8 cellular contexts compared by ENCODE assay signal in the genomic region with DNA sequence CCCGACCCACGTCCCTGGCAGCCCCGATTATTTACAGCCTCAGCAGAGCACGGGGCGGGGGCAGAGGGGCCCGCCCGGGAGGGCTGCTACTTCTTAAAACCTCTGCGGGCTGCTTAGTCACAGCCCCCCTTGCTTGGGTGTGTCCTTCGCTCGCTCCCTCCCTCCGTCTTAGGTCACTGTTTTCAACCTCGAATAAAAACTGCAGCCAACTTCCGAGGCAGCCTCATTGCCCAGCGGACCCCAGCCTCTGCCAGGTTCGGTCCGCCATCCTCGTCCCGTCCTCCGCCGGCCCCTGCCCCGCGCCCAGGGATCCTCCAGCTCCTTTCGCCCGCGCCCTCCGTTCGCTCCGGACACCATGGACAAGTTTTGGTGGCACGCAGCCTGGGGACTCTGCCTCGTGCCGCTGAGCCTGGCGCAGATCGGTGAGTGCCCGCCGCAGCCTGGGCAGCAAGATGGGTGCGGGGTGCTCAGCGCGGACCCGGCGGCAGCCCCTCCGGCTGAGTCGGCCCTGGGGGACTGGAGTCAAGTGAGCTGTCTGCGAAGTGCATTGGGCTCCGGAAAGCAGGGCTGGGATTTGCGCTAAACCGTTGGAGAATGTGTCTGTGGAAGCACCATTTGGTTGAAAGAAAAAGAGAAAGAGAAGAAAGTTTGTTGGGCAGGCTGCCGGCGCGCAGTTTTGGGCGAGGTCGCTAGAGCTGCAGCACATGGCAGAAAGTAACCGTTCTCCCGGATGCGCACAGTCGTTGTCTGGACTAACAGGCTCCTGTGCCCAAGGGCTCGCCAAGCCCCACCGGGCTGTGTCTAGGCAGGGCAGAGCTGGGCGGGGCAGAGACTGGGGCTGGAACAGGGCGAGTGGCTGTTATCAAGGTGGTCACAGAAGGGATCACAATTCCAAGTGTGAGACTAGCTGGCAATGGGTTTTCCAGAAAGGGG. TPM values are rescaled to one million over a fixed set of nuclear protein-coding genes. Genes with fewer than 3 reads are reported as not detected.
DNase-seq lines count a peak whose midpoint lies in the region; ATAC-seq and TF ChIP-seq lines count a peak whose summit lies in the region.

A gene (plus strand): TSS at position 223 of the 933 bp plus-strand sequence. CDS start 133 bp downstream, at position 356.

- no peak for TF ChIP-seq RAD21 in HCT116 (IDR thresholded peaks at IDR 0.05; ENCODE audit: low read depth)

- intact Hi-C loops in HCT116 (cut with micrococcal nuclease) = loop anchor here (1.0 to 5.0 kb wide), 2 partner anchors 98 to 130 kb away; no protein-coding TSS in a partner anchor

- H3K9me2 ChIP-seq in HCT116 (ENCODE audit: insufficient read depth) = no peaks in the 10 kb centered on the region

- peak within 1 kb of the TSS; percentile 99 for H3K4me2 ChIP-seq in HCT116 (ENCODE audit: low read length)

- peak; percentile 30 for TF ChIP-seq POLR2A in HCT116 (IDR thresholded peaks at IDR 0.05; ENCODE audit: borderline replicate concordance, extremely low read depth, insufficient read depth, insufficient read length)

- H3K27ac ChIP-seq in HCT116 (ENCODE audit: low read depth, low read length) = peak within 1 kb of the TSS; percentile 97

- RAD21 ChIA-PET in HCT116 (lab: Charles Lee; ENCODE audit: low non-redundant PET in 1 of 2, low total read pairs in 2 of 2, uncharacterized antibody in 2 of 2, unreplicated experiment in 2 of 2) = interaction anchor here in 1 of 2 experiments (0.6 kb wide), 1 partner anchor 29 kb away, joined by 3 read pairs; no protein-coding TSS in a partner anchor

- CTCF ChIA-PET in HCT116 (lab: Charles Lee) = interaction anchor here (1.0 to 1.6 kb wide), 2 partner anchors 24 to 213 kb away, joined by 3 to 4 read pairs; no protein-coding TSS in a partner anchor

- no peaks in the 10 kb centered on the region for H3K27me3 ChIP-seq in HCT116 (ENCODE audit: insufficient read depth, low read length)
- no peaks in the 10 kb centered on the region for H3K27me3 ChIP-seq in mucosa of stomach (ENCODE audit: control insufficient read depth, insufficient read depth, low read length)

- H3K9me3 ChIP-seq in HCT116 (ENCODE audit: control insufficient read depth in 1 of 2, insufficient read depth in 1 of 2, low read depth in 1 of 2, low read length in 2 of 2) (no peaks in the 10 kb centered on the region), mucosa of stomach (ENCODE audit: control insufficient read depth, low read length) (no peaks in the 10 kb centered on the region)

- H3K4me1 ChIP-seq in HCT116 (ENCODE audit: control insufficient read depth in 1 of 2, insufficient read depth in 2 of 2, low read length in 2 of 2) = peaks cover 51 to 71% of the 10 kb centered on the region in 2 experiments
- peaks cover 35% of the 10 kb centered on the region for H3K4me1 ChIP-seq in mucosa of stomach (ENCODE audit: control insufficient read depth, insufficient read depth, low read length)

- no peak for TF ChIP-seq CTCF in HCT116 (IDR thresholded peaks at IDR 0.05 in 2 of 3, conservative IDR thresholded peaks at IDR 0.05 in 1 of 3; ENCODE audit: borderline replicate concordance in 1 of 3, insufficient read depth in 1 of 3, low read depth in 2 of 3, low read length in 2 of 3)

- H3K4me3 ChIP-seq in HCT116 (replicated peaks in 1 of 2; ENCODE audit: low read depth in 1 of 2, low read length in 2 of 2) (peak within 1 kb of the TSS; percentile 87 to 97), mucosa of stomach (ENCODE audit: low read length) (peak within 1 kb of the TSS; percentile 75)

- no TSS peak for BruUV-seq in HCT116 (replicated peaks; lab: Mats Ljungman, UMichigan)

- H3K79me2 ChIP-seq in HCT116 (ENCODE audit: insufficient read depth, low read length) = peaks cover 64% of the 10 kb centered on the region

- ATAC-seq in HCT116 = peak; percentile 70

- H2AFZ ChIP-seq in HCT116 (ENCODE audit: low read depth, low read length, poor library complexity, severe bottlenecking) = no peak within 1 kb of the TSS

- peak within 1 kb of the TSS; percentile 99 for H3K9ac ChIP-seq in HCT116 (ENCODE audit: low read length)
- H3K9ac ChIP-seq in mucosa of stomach (ENCODE audit: low read length) = peak within 1 kb of the TSS; percentile 82

- H4K20me1 ChIP-seq in HCT116 (ENCODE audit: insufficient read depth) = no peaks in the 10 kb centered on the region

- H3K36me3 ChIP-seq in HCT116 (ENCODE audit: control insufficient read depth in 1 of 2, insufficient read depth in 2 of 2, low read length in 2 of 2) = no peaks in the 10 kb centered on the region; a peak in 1 of 4 replicates
- H3K36me3 ChIP-seq in mucosa of stomach (ENCODE audit: control insufficient read depth, insufficient read depth, low read length) = no peaks in the 10 kb centered on the region

- peak; percentile 92 for DNase-seq in GM03348 (ENCODE audit: low spot score)
- peak; percentile 73 for DNase-seq in HCT116 (ENCODE audit: low read depth, low spot score)
- peak; percentile 84 for DNase-seq in NCI-H748 (lab: John Stamatoyannopoulos, UW; ENCODE audit: unreplicated experiment)
- DNase-seq in activated CD8-positive, alpha-beta memory T cell treated with anti-CD3 and anti-CD28 coated beads, Interleukin-2, amount 50 U/mL, for 1 hour (ENCODE audit: extremely low read depth) = peak; percentile 82
- DNase-seq in epidermal melanocyte (ENCODE audit: insufficient read length, low spot score) = peak; percentile 85
- DNase-seq in stimulated activated CD8-positive, alpha-beta memory T cell treated with anti-CD3 and anti-CD28 coated beads, Interleukin-7, amount 100 ng/mL, for 4 hours (ENCODE audit: low read depth in 2 of 2) = peak; percentile 77 to 85
- DNase-seq in NCI-H1436 treated with DMSO at 0.1 percent for 48 hours (lab: John Stamatoyannopoulos, UW) = no peak

- POLR2A ChIA-PET in HCT116 (lab: Charles Lee) = interaction anchor here (0.7 to 3.3 kb wide), 11 partner anchors 14 to 139 kb away, joined by 3 to 23 read pairs (median 4); no protein-coding TSS in a partner anchor

TF ChIP-seq in HCT116, 20 proteins besides CTCF, POLR2A, EP300 and RAD21:
- TF ChIP-seq SIN3A (IDR thresholded peaks at IDR 0.05; ENCODE audit: low read depth) (no peak), SP1 (IDR thresholded peaks at IDR 0.05; ENCODE audit: low read depth) (no peak), ZFX (IDR thresholded peaks at IDR 0.05) (0 out of 2 replicates have a peak, but pooled peaks have one; percentile 13), EZH2phosphoT487 (IDR thresholded peaks at IDR 0.05; ENCODE audit: borderline replicate concordance) (no peak), EZH2 (IDR thresholded peaks at IDR 0.05) (no peak), YY1 (IDR thresholded peaks at IDR 0.05; ENCODE audit: extremely low read depth, insufficient replicate concordance, low read depth, low read length) (peak; percentile 35), ELF1 (IDR thresholded peaks at IDR 0.05; ENCODE audit: borderline replicate concordance, low read depth) (no peak), ZNF274 (IDR thresholded peaks at IDR 0.05; ENCODE audit: low read depth, low read length) (no peak), SRF (IDR thresholded peaks at IDR 0.05; ENCODE audit: low read depth) (no peak), POLR2AphosphoS5 (IDR thresholded peaks at IDR 0.05; ENCODE audit: low read depth, low read length) (peak; percentile 96)
- TF ChIP-seq, protein P1, sequence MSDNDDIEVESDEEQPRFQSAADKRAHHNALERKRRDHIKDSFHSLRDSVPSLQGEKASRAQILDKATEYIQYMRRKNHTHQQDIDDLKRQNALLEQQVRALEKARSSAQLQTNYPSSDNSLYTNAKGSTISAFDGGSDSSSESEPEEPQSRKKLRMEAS (IDR thresholded peaks at IDR 0.05) = no peak
TF ChIP-seq in HCT116: peak in this region for 3.

RNA-seq across cellular contexts. Expression of the gene that starts here (rescaled TPM):
- 742 TPM for total RNA-seq in HCT116 (2021; ENCODE audit: unreplicated experiment)
- polyA plus RNA-seq in HCT116 (2012) = 668 and 736 TPM in 2 replicates
